ENCODE assay signal across 12 cellular contexts in the genomic region with DNA sequence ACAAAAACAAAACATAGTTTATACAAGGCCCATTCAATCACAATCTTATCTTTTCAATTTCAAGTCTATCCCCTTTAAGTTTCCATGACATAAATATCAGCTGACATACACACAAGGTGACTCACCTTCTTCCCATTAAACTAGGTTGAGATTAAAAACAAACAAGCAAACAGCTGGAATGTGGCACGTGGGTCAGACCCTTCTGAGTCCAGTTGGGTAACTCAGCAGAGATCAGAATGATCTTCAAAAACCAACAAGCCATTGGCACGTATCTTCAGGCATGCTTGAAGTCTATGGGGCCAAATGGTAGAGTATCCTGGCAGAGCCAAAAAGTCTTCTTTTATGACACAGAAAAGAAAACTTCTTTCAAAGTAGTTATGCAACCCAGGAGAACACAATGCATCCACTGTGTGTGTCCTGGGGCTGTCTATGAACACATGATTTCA.
DNase-seq lines count a peak whose midpoint lies in the region; TF ChIP-seq lines count a peak whose summit lies in the region.
"Had no signal": no experiment of that assay in that cellular context is flagged by ENCODE, and none has a peak within 500 bp of the region (broad histone marks: within the 10 kb centered on the region; RNA-seq: fewer than 3 reads in every experiment).

No MANE protein-coding gene starts in this region.

- H3K4me3 Mint-ChIP-seq in endodermal cell: no peak overlapping the region
- H3K4me3 Mint-ChIP-seq: brain; CD4-positive, alpha-beta memory T cell had no signal

- H3K9ac ChIP-seq in endodermal cell (ENCODE audit: extremely low read depth, low read length, poor library complexity, severe bottlenecking): no peak overlapping the region

- H3K9me3 Mint-ChIP-seq in endodermal cell: peaks cover 3% of the 10 kb centered on the region
- H3K9me3 Mint-ChIP-seq: CD4-positive, alpha-beta memory T cell had no signal

- peak overlapping the region; percentile 6 for H3K27ac Mint-ChIP-seq in endodermal cell
- H3K27ac Mint-ChIP-seq: CD4-positive, alpha-beta memory T cell had no signal

- H3K27me3 ChIP-seq in endodermal cell (ENCODE audit: control insufficient read depth, insufficient read depth, low read length, poor library complexity, severe bottlenecking) (no peaks in the 10 kb centered on the region), ovary (no peaks in the 10 kb centered on the region)

- TF ChIP-seq CTCF in AG09319 (IDR thresholded peaks at IDR 0.05; ENCODE audit: low read depth, low read length) (no peak), endodermal cell (conservative IDR thresholded peaks at IDR 0.05) (no peak), ovary (IDR thresholded peaks at IDR 0.05) (no peak)

- peaks cover 9% of the 10 kb centered on the region for H3K4me1 ChIP-seq in endodermal cell (ENCODE audit: control insufficient read depth, insufficient read depth, low read length)
- peaks cover 8% of the 10 kb centered on the region for H3K4me1 ChIP-seq in ovary (ENCODE audit: insufficient read depth)

- no peak for TF ChIP-seq POLR2A in ovary (IDR thresholded peaks at IDR 0.05)

- H3K9me3 ChIP-seq in endodermal cell (ENCODE audit: control insufficient read depth, low read length) (peaks cover 7% of the 10 kb centered on the region), ovary (no peaks in the 10 kb centered on the region)

- H3K27ac ChIP-seq in endodermal cell (ENCODE audit: low read depth, low read length) (no peak overlapping the region), ovary (no peak overlapping the region)

- DNase-seq in AG09319 (ENCODE audit: extremely low read depth, low read depth): peak; percentile 57
- DNase-seq in LoVo (ENCODE audit: low spot score): peak; percentile 58
- DNase-seq in endodermal cell: peak; percentile 55
- DNase-seq in myocyte (ENCODE audit: low read depth): peak; percentile 79
- DNase-seq in ureter (ENCODE audit: low spot score): no peak
- no peak for DNase-seq in NCI-H2227 treated with DMSO at 0.1 percent for 48 hours (lab: John Stamatoyannopoulos, UW)
- no peak for DNase-seq in NCI-H524 treated with DMSO at 0.1 percent for 48 hours (lab: John Stamatoyannopoulos, UW)
- DNase-seq in ovary: no peak
- DNase-seq: activated CD4-positive, alpha-beta T cell treated with anti-CD3 and anti-CD28 coated beads, Interleukin-2, amount 50 U/mL, for 1 hour; CD4-positive, alpha-beta memory T cell; left cardiac atrium had no signal

- intact Hi-C loops in ovary (cut with DNase I): no loop called here

- H3K27me3 Mint-ChIP-seq in endodermal cell (ENCODE audit: insufficient read depth): no peaks in the 10 kb centered on the region
- H3K27me3 Mint-ChIP-seq: brain had no signal

- no peak for TF ChIP-seq EP300 in ovary (IDR thresholded peaks at IDR 0.05)

- peaks cover 2% of the 10 kb centered on the region for H3K36me3 Mint-ChIP-seq in endodermal cell (ENCODE audit: low read depth)
- H3K36me3 Mint-ChIP-seq: brain; CD4-positive, alpha-beta memory T cell had no signal

- H3K36me3 ChIP-seq in endodermal cell (ENCODE audit: control insufficient read depth, insufficient read depth, low read length): no peaks in the 10 kb centered on the region
- H3K36me3 ChIP-seq in ovary: no peaks in the 10 kb centered on the region

- 53 to 80% methylated on average over 2 of the region's 2 CpGs for WGBS in endodermal cell (ENCODE audit: insufficient coverage in 1 of 2, insufficient read length in 1 of 2), 2 experiments
- WGBS in ovary, 3 donors: 63 to 72% (median 70%) methylated on average over 2 of the region's 2 CpGs

- H3K4me3 ChIP-seq in endodermal cell (ENCODE audit: low read length): no peak overlapping the region
- H3K4me3 ChIP-seq in ovary: no peak overlapping the region

- H3K4me1 Mint-ChIP-seq in endodermal cell: peaks cover 45% of the 10 kb centered on the region

Comparison
In these comparisons a context has a peak if more than half of its experiments do, and no peak if none do; other contexts are left out.
1. DNase-seq: peak in AG09319 (single experiment), LoVo (single experiment), endodermal cell (single experiment) and myocyte (single experiment); none in ureter (single experiment), NCI-H2227 treated with DMSO at 0.1 percent for 48 hours (single experiment), NCI-H524 treated with DMSO at 0.1 percent for 48 hours (single experiment) and ovary (0 of 5).